Comparison of ENCODE assay signal across 14 cellular contexts in genomic region chr12:69510176-69510827, GRCh38. TPM values are rescaled to one million over a fixed set of nuclear protein-coding genes. Genes with fewer than 3 reads are reported as not detected.
DNase-seq lines count a peak whose midpoint lies in the region; ATAC-seq and TF ChIP-seq lines count a peak whose summit lies in the region.
"Had no signal": no experiment of that assay in that cellular context is flagged by ENCODE, and none has a peak within 500 bp of the region (broad histone marks: within the 10 kb centered on the region; RNA-seq: fewer than 3 reads in every experiment).

No MANE protein-coding gene starts in this region.

- H3K4me1 Mint-ChIP-seq in osteocyte (ENCODE audit: unreplicated experiment), result peaks cover 73% of the 10 kb centered on the region

- H3K9me3 Mint-ChIP-seq in osteocyte (ENCODE audit: unreplicated experiment), result no peaks in the 10 kb centered on the region
- H3K9me3 Mint-ChIP-seq: activated naive CD8-positive, alpha-beta T cell treated with anti-CD3 and anti-CD28 coated beads, Interleukin-2, amount 50 U/mL, for 24 hours; activated T-helper 2 cell treated with anti-CD3 and anti-CD28 coated beads, Interferon-gamma antibody, Interleukin-2, Interleukin-4, amounts not matched to agents 10 μg/mL and 5 μg/mL and 100 μg/mL, durations not matched to agents 14 hours and 24 hours and 36 hours had no signal

- no peaks in the 10 kb centered on the region for H3K27me3 Mint-ChIP-seq in osteocyte (ENCODE audit: unreplicated experiment)
- H3K27me3 Mint-ChIP-seq: activated naive CD8-positive, alpha-beta T cell treated with anti-CD3 and anti-CD28 coated beads, Interleukin-2, amount 50 U/mL, for 24 hours had no signal

- in situ Hi-C loops in G401 (cut with HindIII; ENCODE audit: low sequenced_read_pairs), result no loop called here

- peak overlapping the region; percentile 87 for H3K27ac Mint-ChIP-seq in osteocyte (ENCODE audit: unreplicated experiment)
- H3K27ac Mint-ChIP-seq: activated naive CD8-positive, alpha-beta T cell treated with anti-CD3 and anti-CD28 coated beads, Interleukin-2, amount 50 U/mL, for 24 hours; activated T-helper 2 cell treated with anti-CD3 and anti-CD28 coated beads, Interferon-gamma antibody, Interleukin-2, Interleukin-4, amounts not matched to agents 10 μg/mL and 5 μg/mL and 100 μg/mL, durations not matched to agents 14 hours and 24 hours and 36 hours had no signal

- H3K4me3 Mint-ChIP-seq in osteocyte (ENCODE audit: unreplicated experiment), result no peak overlapping the region
- H3K4me3 Mint-ChIP-seq: activated naive CD8-positive, alpha-beta T cell treated with anti-CD3 and anti-CD28 coated beads, Interleukin-2, amount 50 U/mL, for 24 hours had no signal

- ATAC-seq in HG03457 (IDR thresholded peaks at IDR 0.05; ENCODE audit: unreplicated experiment) (no peak), GM19035 (IDR thresholded peaks at IDR 0.05; ENCODE audit: unreplicated experiment) (no peak)
- ATAC-seq: activated naive CD8-positive, alpha-beta T cell treated with anti-CD3 and anti-CD28 coated beads, Interleukin-2, amount 50 U/mL, for 24 hours had no signal

- DNase-seq in G401 (ENCODE audit: low spot score) (peak; percentile 62), NCI-H1092 treated with DMSO at 0.1 percent for 48 hours (lab: John Stamatoyannopoulos, UW) (peak; percentile 64), astrocyte of the hippocampus (ENCODE audit: low read depth, low spot score) (peak; percentile 57), osteocyte (ENCODE audit: extremely low spot score, unreplicated experiment) (no peak), hippocampal formation (lab: John Stamatoyannopoulos, UW) (no peak)
- DNase-seq: activated CD4-positive, alpha-beta T cell treated with anti-CD3 and anti-CD28 coated beads for 1 hour; activated naive CD8-positive, alpha-beta T cell treated with anti-CD3 and anti-CD28 coated beads, Interleukin-2, amount 50 U/mL, for 24 hours; NCI-H1417 treated with DMSO at 0.1 percent for 48 hours; NCI-H526; stimulated activated CD4-positive, alpha-beta T cell treated with anti-CD3 and anti-CD28 coated beads, Interleukin-2, amount 100 ng/mL, for 48 hours; T1000 had no signal

- TF ChIP-seq CTCF in osteocyte (IDR thresholded peaks at IDR 0.05), result no peak

- no peaks in the 10 kb centered on the region for H3K36me3 Mint-ChIP-seq in osteocyte (ENCODE audit: unreplicated experiment)

RNA-seq across cellular contexts. Expression of gene FRS2, which starts 40.1 kb away (rescaled TPM):
- total RNA-seq in G401 (2014; rRNA removed; shearing (Covaris generic)), result 14.2 and 20.6 TPM in 2 replicates
- total RNA-seq in osteocyte, result 45.5 and 48.0 TPM in 2 replicates

Comparison
In these comparisons a context has a peak if more than half of its experiments do, and no peak if none do; other contexts are left out.
1. DNase-seq: peak in G401 (single experiment), NCI-H1092 treated with DMSO at 0.1 percent for 48 hours (single experiment) and astrocyte of the hippocampus (single experiment); none in osteocyte (single experiment) and hippocampal formation (0 of 2).